In the genomic region with DNA sequence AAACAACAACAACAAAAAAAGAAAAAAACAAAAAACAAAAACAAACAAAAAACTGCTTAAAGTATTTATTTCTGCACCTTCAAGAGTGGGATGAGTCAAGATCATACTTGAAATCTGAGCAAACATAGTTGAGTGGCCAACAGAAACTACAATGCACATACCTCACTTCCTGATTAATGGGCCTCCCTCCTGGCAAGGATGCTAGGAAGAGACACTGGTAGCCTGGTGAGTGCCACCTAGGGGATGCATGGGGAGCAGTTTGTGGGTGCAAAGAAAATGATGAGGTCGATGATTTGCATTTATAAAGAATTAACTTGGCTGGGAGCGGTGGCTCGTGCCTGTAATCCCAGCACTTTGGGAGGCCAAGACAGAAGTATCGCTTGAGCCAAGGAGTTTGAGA, we compare ENCODE assay signal across 13 cellular contexts.
DNase-seq lines count a peak whose midpoint lies in the region; TF ChIP-seq lines count a peak whose summit lies in the region.
"Had no signal": no experiment of that assay in that cellular context is flagged by ENCODE, and none has a peak within 500 bp of the region (broad histone marks: within the 10 kb centered on the region; RNA-seq: fewer than 3 reads in every experiment).

No MANE protein-coding gene starts in this region.

- CTCF ChIA-PET in MCF 10A (lab: Yijun Ruan, JAX), result interaction anchor here (0.6 to 1.6 kb wide), 10 partner anchors 52 to 816 kb away, joined by 3 to 8 read pairs (median 4); no protein-coding TSS in a partner anchor

- H3K36me3 Mint-ChIP-seq in MCF 10A (ENCODE audit: insufficient read depth, unreplicated experiment), result no peaks in the 10 kb centered on the region
- H3K36me3 Mint-ChIP-seq: CD4-positive, alpha-beta memory T cell; mesothelial cell of epicardium had no signal

- POLR2A ChIA-PET in MCF 10A (lab: Yijun Ruan, JAX), result no interaction called here

- DNase-seq in MCF 10A (ENCODE audit: unreplicated experiment) (peak; percentile 71), breast epithelium (ENCODE audit: low spot score in 2 of 2) (no peak), MV-4-11 (lab: John Stamatoyannopoulos, UW) (peak; percentile 22), choroid plexus epithelial cell (ENCODE audit: low read depth) (peak; percentile 47), H7 (no peak), DMS79 treated with DMSO at 0.1 percent for 48 hours (lab: John Stamatoyannopoulos, UW) (no peak), D341Med (ENCODE audit: low spot score) (no peak), H4 (ENCODE audit: low spot score) (no peak)
- DNase-seq: activated naive CD4-positive, alpha-beta T cell treated with anti-CD3 and anti-CD28 coated beads for 36 hours; CD4-positive, alpha-beta memory T cell; NCI-H2227 treated with DMSO at 0.1 percent for 48 hours; stimulated activated naive CD8-positive, alpha-beta T cell treated with anti-CD3 and anti-CD28 coated beads, Interleukin-15, Interleukin-2, amounts not matched to agents 100 U/mL and 50 U/mL, for 24 hours had no signal

- H3K27ac Mint-ChIP-seq in MCF 10A (ENCODE audit: low read depth, unreplicated experiment), result no peak overlapping the region
- H3K27ac Mint-ChIP-seq: activated naive CD4-positive, alpha-beta T cell treated with anti-CD3 and anti-CD28 coated beads for 36 hours; CD4-positive, alpha-beta memory T cell; mesothelial cell of epicardium had no signal

- H3K9me3 Mint-ChIP-seq in MCF 10A (ENCODE audit: unreplicated experiment), result no peaks in the 10 kb centered on the region

- no peaks in the 10 kb centered on the region for H3K27me3 ChIP-seq in breast epithelium
- H3K27me3 ChIP-seq in H7 (ENCODE audit: control insufficient read depth, insufficient read depth, low read length), result no peaks in the 10 kb centered on the region

- H3K9me3 ChIP-seq in breast epithelium, result no peaks in the 10 kb centered on the region

- no peaks in the 10 kb centered on the region for H3K27me3 Mint-ChIP-seq in MCF 10A (ENCODE audit: insufficient read depth, unreplicated experiment)
- H3K27me3 Mint-ChIP-seq: CD4-positive, alpha-beta memory T cell had no signal

- H3K4me3 Mint-ChIP-seq in MCF 10A (ENCODE audit: unreplicated experiment), result no peak overlapping the region
- H3K4me3 Mint-ChIP-seq: activated naive CD4-positive, alpha-beta T cell treated with anti-CD3 and anti-CD28 coated beads for 36 hours; CD4-positive, alpha-beta memory T cell; mesothelial cell of epicardium had no signal

- BruUV-seq in MCF 10A (replicated peaks; lab: Mats Ljungman, UMichigan), result no TSS peak

- H3K36me3 ChIP-seq in breast epithelium (no peaks in the 10 kb centered on the region), H7 (replicated peaks; ENCODE audit: control insufficient read depth, insufficient read depth, low read length) (no peaks in the 10 kb centered on the region)

- no peak for TF ChIP-seq POLR2A in breast epithelium (IDR thresholded peaks at IDR 0.05)

- peak; percentile 36 for TF ChIP-seq CTCF in MCF 10A (IDR thresholded peaks at IDR 0.05; ENCODE audit: unreplicated experiment)
- TF ChIP-seq CTCF in breast epithelium (IDR thresholded peaks at IDR 0.05), result no peak
- TF ChIP-seq CTCF in choroid plexus epithelial cell (conservative IDR thresholded peaks at IDR 0.05; ENCODE audit: low read depth, low read length), result peak; percentile 45

- no peak overlapping the region for H3K4me3 ChIP-seq in breast epithelium
- H3K4me3 ChIP-seq in choroid plexus epithelial cell (ENCODE audit: low read depth, low read length), result no peak overlapping the region
- H3K4me3 ChIP-seq in H7 (ENCODE audit: insufficient read depth, low read depth, low read length), result no peak overlapping the region

- no peak overlapping the region for H3K27ac ChIP-seq in breast epithelium

- H3K4me1 ChIP-seq in breast epithelium, result no peaks in the 10 kb centered on the region

- H3K4me1 Mint-ChIP-seq in MCF 10A (ENCODE audit: insufficient read depth, unreplicated experiment), result peaks cover 36% of the 10 kb centered on the region
- H3K4me1 Mint-ChIP-seq: CD4-positive, alpha-beta memory T cell had no signal

- intact Hi-C loops in MCF 10A (cut with micrococcal nuclease) (no loop called here), breast epithelium (cut with DNase I; ENCODE audit: low total_unique reads) (no loop called here)

Comparison
In these comparisons a context has a peak if more than half of its experiments do, and no peak if none do; other contexts are left out.
1. DNase-seq: peak in MCF 10A (single experiment), MV-4-11 (single experiment) and choroid plexus epithelial cell (single experiment); none in breast epithelium (0 of 2), H7 (single experiment), DMS79 treated with DMSO at 0.1 percent for 48 hours (single experiment), D341Med (single experiment) and H4 (single experiment).
2. CTCF ChIP-seq: peak in MCF 10A (single experiment) and choroid plexus epithelial cell (single experiment); none in breast epithelium (0 of 3).